20 cellular contexts compared by ENCODE assay signal in the genomic region with DNA sequence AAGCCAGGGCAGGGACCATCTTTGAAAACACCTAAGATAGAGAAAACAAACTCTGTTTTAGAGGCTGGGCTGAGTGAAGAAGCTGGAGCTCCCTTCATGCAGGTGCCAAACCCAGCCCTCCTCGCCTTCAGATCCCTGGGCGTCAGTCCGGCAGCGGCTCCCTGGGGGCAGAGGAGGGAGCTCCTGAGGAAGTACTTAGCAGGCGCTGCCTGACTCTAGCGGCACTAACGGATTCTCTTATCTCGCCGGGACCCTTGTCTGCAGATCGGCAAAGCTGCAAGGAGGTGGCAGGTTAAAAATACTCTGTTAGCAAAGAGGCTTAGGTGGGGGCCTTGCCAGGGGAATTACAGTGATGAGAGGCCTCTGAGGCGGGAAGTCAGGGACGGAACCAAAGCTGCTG.
"Had no signal": no experiment of that assay in that cellular context is flagged by ENCODE, and none has a peak within 500 bp of the region (broad histone marks: within the 10 kb centered on the region; RNA-seq: fewer than 3 reads in every experiment).

No MANE protein-coding gene starts in this region.

- H3K27ac Mint-ChIP-seq: activated naive CD4-positive, alpha-beta T cell treated with anti-CD3 and anti-CD28 coated beads, Interleukin-2, amount 10 ng/mL, durations not matched to agents 7 days and 5 days; activated T-cell treated with anti-CD3 and anti-CD28 coated beads, Interleukin-2, amount 50 U/mL, for 72 hours; natural killer cell treated with Interleukin-12 subunit alpha and Interleukin-12 subunit beta and Interleukin-15 and Interleukin-18, amount 100 ng/mL, for 72 hours had no signal

- H3K27ac ChIP-seq: neutrophil, ovary, prostate gland, right atrium auricular region had no signal

- H3K27me3 ChIP-seq: ovary, right atrium auricular region had no signal

- H3K4me3 Mint-ChIP-seq: activated naive CD4-positive, alpha-beta T cell treated with anti-CD3 and anti-CD28 coated beads, Interleukin-2, amount 10 ng/mL, durations not matched to agents 7 days and 5 days; activated T-cell treated with anti-CD3 and anti-CD28 coated beads, Interleukin-2, amount 50 U/mL, for 72 hours; natural killer cell treated with Interleukin-12 subunit alpha and Interleukin-12 subunit beta and Interleukin-15 and Interleukin-18, amount 100 ng/mL, for 72 hours; T-helper 17 cell had no signal

- H3K9me3 Mint-ChIP-seq: activated naive CD4-positive, alpha-beta T cell treated with anti-CD3 and anti-CD28 coated beads, Interleukin-2, amount 10 ng/mL, durations not matched to agents 7 days and 5 days; activated T-cell treated with anti-CD3 and anti-CD28 coated beads, Interleukin-2, amount 50 U/mL, for 72 hours; natural killer cell treated with Interleukin-12 subunit alpha and Interleukin-12 subunit beta and Interleukin-15 and Interleukin-18, amount 100 ng/mL, for 72 hours had no signal

- H3K9me3 ChIP-seq: neutrophil, ovary, prostate gland, right atrium auricular region had no signal

- DNase-seq: activated CD4-positive, alpha-beta T cell treated with anti-CD3 and anti-CD28 coated beads for 4 hours; activated CD4-positive, alpha-beta T cell treated with anti-CD3 and anti-CD28 coated beads, Interleukin-2, amount 50 U/mL, for 48 hours; activated CD4-positive, CD25-positive, alpha-beta regulatory T cell; activated effector memory CD4-positive, alpha-beta T cell treated with anti-CD3 and anti-CD28 coated beads, Interleukin-2, amount 50 U/mL, for 16 hours; activated naive CD4-positive, alpha-beta T cell treated with anti-CD3 and anti-CD28 coated beads, Interleukin-2, amount 10 ng/mL, durations not matched to agents 7 days and 5 days; activated T-cell treated with anti-CD3 and anti-CD28 coated beads, Interleukin-2, amount 50 U/mL, for 72 hours; cortex of kidney; foreskin melanocyte; hypothalamus; left ventricle myocardium superior; ovary; stimulated activated CD4-positive, alpha-beta T cell treated with anti-CD3 and anti-CD28 coated beads, Interleukin-12 subunit alpha, Interleukin-12 subunit beta, amount 100 ng/mL, for 4 hours; stimulated activated CD4-positive, alpha-beta T cell treated with anti-CD3 and anti-CD28 coated beads, Interleukin-4, amount 100 ng/mL, for 4 hours; stimulated activated naive CD8-positive, alpha-beta T cell treated with anti-CD3 and anti-CD28 coated beads, Interleukin-15, Interleukin-2, amounts not matched to agents 100 U/mL and 50 U/mL, for 24 hours; SW 1271; T-helper 17 cell had no signal

- H3K4me1 ChIP-seq: prostate gland had no signal

- H3K4me3 ChIP-seq: ovary, prostate gland, right atrium auricular region had no signal

- H3K4me1 Mint-ChIP-seq: activated naive CD4-positive, alpha-beta T cell treated with anti-CD3 and anti-CD28 coated beads, Interleukin-2, amount 10 ng/mL, durations not matched to agents 7 days and 5 days had no signal

- H3K36me3 Mint-ChIP-seq: activated naive CD4-positive, alpha-beta T cell treated with anti-CD3 and anti-CD28 coated beads, Interleukin-2, amount 10 ng/mL, durations not matched to agents 7 days and 5 days; natural killer cell treated with Interleukin-12 subunit alpha and Interleukin-12 subunit beta and Interleukin-15 and Interleukin-18, amount 100 ng/mL, for 72 hours had no signal

- H3K36me3 ChIP-seq: neutrophil, ovary, prostate gland, right atrium auricular region had no signal
